24 cellular contexts compared by ENCODE assay signal in the genomic region with DNA sequence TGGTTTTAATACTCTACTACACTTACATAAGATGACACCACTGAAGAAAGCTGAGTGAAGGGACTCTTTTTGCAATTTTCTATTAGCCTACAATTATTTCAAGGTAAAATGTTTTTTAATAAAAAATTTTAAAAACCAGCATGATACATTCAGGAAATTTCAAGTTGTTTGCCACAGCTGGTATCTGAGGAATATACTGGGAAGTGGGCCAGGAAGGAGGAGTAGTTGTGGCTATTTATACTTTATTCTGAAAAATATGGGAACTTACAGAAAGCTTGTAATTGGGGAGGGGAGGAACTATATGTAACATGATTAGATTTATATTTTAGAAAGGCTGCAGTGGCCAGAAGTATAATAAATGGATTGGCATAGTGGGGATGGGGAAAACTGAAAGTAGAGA. TPM values are rescaled to one million over a fixed set of nuclear protein-coding genes. Genes with fewer than 3 reads are reported as not detected.
A peak's percentile ranks its signal among the peaks of the same experiment; 100 is the strongest.
DNase-seq lines count a peak whose midpoint lies in the region; ATAC-seq and TF ChIP-seq lines count a peak whose summit lies in the region.
"Had no signal": no experiment of that assay in that cellular context is flagged by ENCODE, and none has a peak within 500 bp of the region (broad histone marks: within the 10 kb centered on the region; RNA-seq: fewer than 3 reads in every experiment).

No MANE protein-coding gene starts in this region.

- H3K36me3 ChIP-seq in brain microvascular endothelial cell (replicated peaks) (no peaks in the 10 kb centered on the region), mesenchymal stem cell (ENCODE audit: control insufficient read depth in 1 of 2, insufficient read depth in 2 of 2, low read depth in 1 of 2, low read length in 2 of 2) (peaks cover 0 to 69% of the 10 kb centered on the region in 2 experiments)
- H3K36me3 ChIP-seq: lower lobe of right lung, Peyer's patch, SJSA1 had no signal

- H3K27me3 Mint-ChIP-seq in HFFc6 (ENCODE audit: insufficient read depth) = no peaks in the 10 kb centered on the region
- no peaks in the 10 kb centered on the region for H3K27me3 Mint-ChIP-seq in activated T-helper 1 cell treated with anti-CD3 and anti-CD28 coated beads, Interleukin-12 subunit alpha, Interleukin-12 subunit beta, Interleukin-2, Interleukin-4 antibody, amounts not matched to agents 30 ng/mL and 10 ng/mL and 1 ng/mL, durations not matched to agents 14 hours and 24 hours and 36 hours (ENCODE audit: insufficient read depth)
- H3K27me3 Mint-ChIP-seq: activated naive CD8-positive, alpha-beta T cell treated with anti-CD3 and anti-CD28 coated beads, Interleukin-2, amount 50 U/mL, for 24 hours had no signal

- no peaks in the 10 kb centered on the region for H3K9me3 Mint-ChIP-seq in HFFc6
- no peaks in the 10 kb centered on the region for H3K9me3 Mint-ChIP-seq in activated T-helper 1 cell treated with anti-CD3 and anti-CD28 coated beads, Interleukin-12 subunit alpha, Interleukin-12 subunit beta, Interleukin-2, Interleukin-4 antibody, amounts not matched to agents 30 ng/mL and 10 ng/mL and 1 ng/mL, durations not matched to agents 14 hours and 24 hours and 36 hours
- H3K9me3 Mint-ChIP-seq: activated naive CD8-positive, alpha-beta T cell treated with anti-CD3 and anti-CD28 coated beads, Interleukin-2, amount 50 U/mL, for 24 hours; CD8-positive, alpha-beta T cell had no signal

- H3K79me1 ChIP-seq in mesenchymal stem cell (replicated peaks; ENCODE audit: low read length, poor library complexity, severe bottlenecking) = peaks cover 3% of the 10 kb centered on the region

- H2AFZ ChIP-seq in mesenchymal stem cell (ENCODE audit: low read depth, low read length) = no peak overlapping the region

- no peak overlapping the region for H2BK15ac ChIP-seq in mesenchymal stem cell (ENCODE audit: low read depth, poor library complexity, severe bottlenecking)

- no peak overlapping the region for H2BK120ac ChIP-seq in mesenchymal stem cell (ENCODE audit: low read depth, low read length)

- no peaks in the 10 kb centered on the region for H3K36me3 Mint-ChIP-seq in HFFc6 (ENCODE audit: low read depth)
- H3K36me3 Mint-ChIP-seq in activated T-helper 1 cell treated with anti-CD3 and anti-CD28 coated beads, Interleukin-12 subunit alpha, Interleukin-12 subunit beta, Interleukin-2, Interleukin-4 antibody, amounts not matched to agents 30 ng/mL and 10 ng/mL and 1 ng/mL, durations not matched to agents 14 hours and 24 hours and 36 hours (ENCODE audit: low read depth) = peaks cover 1% of the 10 kb centered on the region

- H3K4me1 ChIP-seq in mesenchymal stem cell (ENCODE audit: control insufficient read depth, insufficient read depth, low read depth, low read length) = peaks cover 2% of the 10 kb centered on the region
- H3K4me1 ChIP-seq: lower lobe of right lung, Peyer's patch, SJSA1 had no signal

- H3K18ac ChIP-seq in mesenchymal stem cell (ENCODE audit: low read depth in 1 of 2, low read length in 2 of 2) = no peak overlapping the region

- DNase-seq in AG08395 (ENCODE audit: low spot score) (peak; percentile 49), HFFc6 (peak; percentile 25), brain microvascular endothelial cell (peak; percentile 46), fibroblast of villous mesenchyme (ENCODE audit: low read depth) (peak; percentile 30), mesenchymal stem cell (no peak)
- no peak for DNase-seq in activated T-helper 1 cell treated with anti-CD3 and anti-CD28 coated beads, Interleukin-12 subunit alpha, Interleukin-12 subunit beta, Interleukin-2, Interleukin-4 antibody, amounts not matched to agents 30 ng/mL and 10 ng/mL and 1 ng/mL, durations not matched to agents 14 hours and 24 hours and 36 hours (ENCODE audit: low spot score)
- DNase-seq in stimulated activated CD4-positive, alpha-beta T cell treated with anti-CD3 and anti-CD28 coated beads, Interleukin-15, amount 100 ng/mL, for 24 hours = no peak
- DNase-seq: activated CD4-positive, alpha-beta T cell treated with anti-CD3 and anti-CD28 coated beads, Interleukin-2, amount 50 U/mL, for 1 hour; activated effector memory CD4-positive, alpha-beta T cell treated with anti-CD3 and anti-CD28 coated beads, Interleukin-2, amount 50 U/mL, for 16 hours; activated naive CD8-positive, alpha-beta T cell treated with anti-CD3 and anti-CD28 coated beads, Interleukin-2, amount 50 U/mL, for 24 hours; CD8-positive, alpha-beta T cell; DMS79; effector CD8-positive, alpha-beta T cell; H7; hypothalamus; lower lobe of right lung; NCI-H187 treated with DMSO at 0.1 percent for 48 hours; Peyer's patch; T-helper 2 cell had no signal

- no peaks in the 10 kb centered on the region for H3K27me3 ChIP-seq in brain microvascular endothelial cell (replicated peaks)
- H3K27me3 ChIP-seq in mesenchymal stem cell (ENCODE audit: control insufficient read depth in 1 of 2, insufficient read depth in 1 of 2, low read length in 2 of 2) = no peaks in the 10 kb centered on the region
- H3K27me3 ChIP-seq: esophagus muscularis mucosa, Peyer's patch, SJSA1 had no signal

- no peak overlapping the region for H4K91ac ChIP-seq in mesenchymal stem cell (ENCODE audit: low read length)

- H2BK5ac ChIP-seq in mesenchymal stem cell (ENCODE audit: low read depth, low read length, poor library complexity, severe bottlenecking) = no peak overlapping the region

- in situ Hi-C loops in brain microvascular endothelial cell (cut with HindIII; ENCODE audit: low pct_ligation_motif_present, low sequenced_read_pairs) = no loop called here

- no peak overlapping the region for H2AK5ac ChIP-seq in mesenchymal stem cell (ENCODE audit: low read length, severe bottlenecking)

- intact Hi-C loops in activated T-helper 1 cell treated with anti-CD3 and anti-CD28 coated beads, Interleukin-12 subunit alpha, Interleukin-12 subunit beta, Interleukin-2, Interleukin-4 antibody, amounts not matched to agents 30 ng/mL and 10 ng/mL and 1 ng/mL, durations not matched to agents 14 hours and 24 hours and 36 hours (cut with micrococcal nuclease) = no loop called here

- no peaks in the 10 kb centered on the region for H3K9me3 ChIP-seq in mesenchymal stem cell (ENCODE audit: control insufficient read depth, low read length)
- H3K9me3 ChIP-seq: esophagus muscularis mucosa, lower lobe of right lung, Peyer's patch, SJSA1 had no signal

- no peak overlapping the region for H3K27ac Mint-ChIP-seq in HFFc6
- H3K27ac Mint-ChIP-seq in activated T-helper 1 cell treated with anti-CD3 and anti-CD28 coated beads, Interleukin-12 subunit alpha, Interleukin-12 subunit beta, Interleukin-2, Interleukin-4 antibody, amounts not matched to agents 30 ng/mL and 10 ng/mL and 1 ng/mL, durations not matched to agents 14 hours and 24 hours and 36 hours = no peak overlapping the region
- H3K27ac Mint-ChIP-seq: activated naive CD8-positive, alpha-beta T cell treated with anti-CD3 and anti-CD28 coated beads, Interleukin-2, amount 50 U/mL, for 24 hours; CD8-positive, alpha-beta T cell had no signal

- H3K4me3 ChIP-seq in brain microvascular endothelial cell (ENCODE audit: low read depth, low read length) (no peak overlapping the region), fibroblast of villous mesenchyme (ENCODE audit: low read depth, low read length) (no peak overlapping the region), mesenchymal stem cell (ENCODE audit: insufficient read depth in 1 of 2, low read depth in 1 of 2, low read length in 2 of 2) (no peak overlapping the region)
- H3K4me3 ChIP-seq: esophagus muscularis mucosa, lower lobe of right lung, Peyer's patch, SJSA1 had no signal

- no peak for TF ChIP-seq CTCF in HFFc6 (IDR thresholded peaks at IDR 0.05)
- no peak for TF ChIP-seq CTCF in brain microvascular endothelial cell (IDR thresholded peaks at IDR 0.05; ENCODE audit: low read depth, low read length, missing control alignments)
- no peak for TF ChIP-seq CTCF in fibroblast of villous mesenchyme (IDR thresholded peaks at IDR 0.05; ENCODE audit: insufficient read depth, low read depth, low read length)

- no peak overlapping the region for H3K4ac ChIP-seq in mesenchymal stem cell (ENCODE audit: low read depth in 1 of 2, low read length in 2 of 2)

- peaks cover 21% of the 10 kb centered on the region for H3K4me1 Mint-ChIP-seq in HFFc6 (ENCODE audit: low read depth)
- H3K4me1 Mint-ChIP-seq in activated T-helper 1 cell treated with anti-CD3 and anti-CD28 coated beads, Interleukin-12 subunit alpha, Interleukin-12 subunit beta, Interleukin-2, Interleukin-4 antibody, amounts not matched to agents 30 ng/mL and 10 ng/mL and 1 ng/mL, durations not matched to agents 14 hours and 24 hours and 36 hours (ENCODE audit: low read depth) = no peaks in the 10 kb centered on the region
- H3K4me1 Mint-ChIP-seq: activated naive CD8-positive, alpha-beta T cell treated with anti-CD3 and anti-CD28 coated beads, Interleukin-2, amount 50 U/mL, for 24 hours had no signal

- H3K4me3 Mint-ChIP-seq in HFFc6 = no peak overlapping the region
- H3K4me3 Mint-ChIP-seq in activated T-helper 1 cell treated with anti-CD3 and anti-CD28 coated beads, Interleukin-12 subunit alpha, Interleukin-12 subunit beta, Interleukin-2, Interleukin-4 antibody, amounts not matched to agents 30 ng/mL and 10 ng/mL and 1 ng/mL, durations not matched to agents 14 hours and 24 hours and 36 hours = no peak overlapping the region
- H3K4me3 Mint-ChIP-seq: activated naive CD8-positive, alpha-beta T cell treated with anti-CD3 and anti-CD28 coated beads, Interleukin-2, amount 50 U/mL, for 24 hours; CD8-positive, alpha-beta T cell had no signal

- H3K4me2 ChIP-seq in mesenchymal stem cell (ENCODE audit: low read length, poor library complexity, severe bottlenecking) = no peak overlapping the region
- H3K4me2 ChIP-seq: KMS-11 had no signal

- ATAC-seq in HG02571 (IDR thresholded peaks at IDR 0.05; ENCODE audit: unreplicated experiment) = no peak
- ATAC-seq: activated naive CD8-positive, alpha-beta T cell treated with anti-CD3 and anti-CD28 coated beads, Interleukin-2, amount 50 U/mL, for 24 hours; CD8-positive, alpha-beta T cell; lower lobe of right lung had no signal

- H3K23ac ChIP-seq in mesenchymal stem cell (ENCODE audit: low read length in 2 of 2) = no peak overlapping the region

- no peak overlapping the region for H3K9ac ChIP-seq in mesenchymal stem cell (ENCODE audit: low read length)
- H3K9ac ChIP-seq: KMS-11 had no signal

- H3K14ac ChIP-seq in mesenchymal stem cell (ENCODE audit: low read length in 2 of 2) = no peak overlapping the region

- H3K27ac ChIP-seq in brain microvascular endothelial cell (no peak overlapping the region), mesenchymal stem cell (ENCODE audit: low read length, poor library complexity, severe bottlenecking) (no peak overlapping the region)
- H3K27ac ChIP-seq: esophagus muscularis mucosa, KMS-11, lower lobe of right lung, Peyer's patch, SJSA1, VCaP had no signal

- H4K8ac ChIP-seq in mesenchymal stem cell (ENCODE audit: low read length) = no peak overlapping the region

- no peak overlapping the region for H2BK12ac ChIP-seq in mesenchymal stem cell (ENCODE audit: low read length in 2 of 2)

RNA-seq across cellular contexts. Expression of a gene that starts 40.8 kb away (rescaled TPM):
- 1 to 10 TPM; 4.5 to 5.4 (median 5.2) TPM for total RNA-seq in HFFc6 (2021; fragmentation: NEBNext Ultra II Directional; extraction: Animal tissue kit (Norgen Biotek cat#: 25700))
- 11.3 and 13.0 TPM in 2 replicates for total RNA-seq in fibroblast of villous mesenchyme
- total RNA-seq in activated T-helper 1 cell treated with anti-CD3 and anti-CD28 coated beads, Interleukin-12 subunit alpha, Interleukin-12 subunit beta, Interleukin-2, Interleukin-4 antibody, amounts not matched to agents 30 ng/mL and 10 ng/mL and 1 ng/mL, durations not matched to agents 14 hours and 24 hours and 36 hours = 7.7 and 7.8 TPM in 2 replicates
- polyA plus RNA-seq in mesenchymal stem cell (2013, experiment 1 of 2) = 3.7 TPM
- polyA plus RNA-seq in mesenchymal stem cell (2013, experiment 2 of 2) = 3.7 TPM

RNA-seq across cellular contexts. Expression of a gene that starts 47.3 kb away (rescaled TPM):
- total RNA-seq in HFFc6 (2021; fragmentation: NEBNext Ultra II Directional; extraction: Animal tissue kit (Norgen Biotek cat#: 25700)) = 1 to 10 TPM; 3.9 to 5.9 (median 4.8) TPM
- 8.1 and 9.9 TPM in 2 replicates for total RNA-seq in fibroblast of villous mesenchyme
- total RNA-seq in activated T-helper 1 cell treated with anti-CD3 and anti-CD28 coated beads, Interleukin-12 subunit alpha, Interleukin-12 subunit beta, Interleukin-2, Interleukin-4 antibody, amounts not matched to agents 30 ng/mL and 10 ng/mL and 1 ng/mL, durations not matched to agents 14 hours and 24 hours and 36 hours = 14.0 and 15.7 TPM in 2 replicates
- 5.0 TPM for polyA plus RNA-seq in mesenchymal stem cell (2013, experiment 1 of 2)
- polyA plus RNA-seq in mesenchymal stem cell (2013, experiment 2 of 2) = 6.9 TPM

Comparison
In these comparisons a context has a peak if more than half of its experiments do, and no peak if none do; other contexts are left out.
1. DNase-seq: peak in AG08395 (single experiment), HFFc6 (single experiment), brain microvascular endothelial cell (single experiment) and fibroblast of villous mesenchyme (single experiment); none in activated T-helper 1 cell treated with anti-CD3 and anti-CD28 coated beads, Interleukin-12 subunit alpha, Interleukin-12 subunit beta, Interleukin-2, Interleukin-4 antibody, amounts not matched to agents 30 ng/mL and 10 ng/mL and 1 ng/mL, durations not matched to agents 14 hours and 24 hours and 36 hours (single experiment), mesenchymal stem cell (single experiment) and stimulated activated CD4-positive, alpha-beta T cell treated with anti-CD3 and anti-CD28 coated beads, Interleukin-15, amount 100 ng/mL, for 24 hours (single experiment).